27 cellular contexts compared by ENCODE assay signal in genomic region chr5:115136294-115136693, GRCh38.
"Had no signal": no experiment of that assay in that cellular context is flagged by ENCODE, and none has a peak within 500 bp of the region (broad histone marks: within the 10 kb centered on the region; RNA-seq: fewer than 3 reads in every experiment).

No MANE protein-coding gene starts in this region.

- H3K27me3 ChIP-seq: colonic mucosa, esophagus muscularis mucosa, foreskin keratinocyte, gastrocnemius medialis, gastroesophageal sphincter had no signal

- DNase-seq: colonic mucosa; cortex of kidney; dermis blood vessel endothelial cell; dorsolateral prefrontal cortex; effector CD4-positive, alpha-beta T cell; effector CD8-positive, alpha-beta T cell; effector memory CD4-positive, alpha-beta T cell; effector memory CD8-positive, alpha-beta T cell; endodermal cell; erythroblast; esophagus squamous epithelium; foreskin fibroblast; foreskin keratinocyte; foreskin melanocyte; gastrocnemius medialis; glutamatergic neuron; head of caudate nucleus; heart left ventricle; heart right ventricle had no signal

- H3K4me3 ChIP-seq: colonic mucosa, coronary artery, dorsolateral prefrontal cortex, esophagus muscularis mucosa, esophagus squamous epithelium, gastrocnemius medialis, gastroesophageal sphincter, heart left ventricle, heart right ventricle had no signal

- H3K9me3 ChIP-seq: colonic mucosa, esophagus muscularis mucosa, esophagus squamous epithelium, gastrocnemius medialis, gastroesophageal sphincter, heart left ventricle, heart right ventricle had no signal

- H3K4me1 ChIP-seq: colonic mucosa, esophagus muscularis mucosa, esophagus squamous epithelium, foreskin keratinocyte, gastrocnemius medialis, gastroesophageal sphincter, heart left ventricle, heart right ventricle had no signal

- ATAC-seq: effector memory CD8-positive, alpha-beta T cell; esophagus mucosa; foreskin keratinocyte; gastrocnemius medialis; gastroesophageal sphincter; heart left ventricle; heart right ventricle had no signal

- FAIRE-seq: colon, endometrium, endothelial cell of umbilical vein had no signal

- H3K36me3 ChIP-seq: colonic mucosa, esophagus muscularis mucosa, esophagus squamous epithelium, gastrocnemius medialis, gastroesophageal sphincter, heart left ventricle, heart right ventricle had no signal

- H3K27ac ChIP-seq: colonic mucosa, coronary artery, dorsolateral prefrontal cortex, epithelial cell of prostate, esophagus muscularis mucosa, esophagus squamous epithelium, foreskin keratinocyte, gastrocnemius medialis, gastroesophageal sphincter, heart left ventricle, heart right ventricle had no signal
